Comparison of ENCODE assay signal across 1 cellular context in the genomic region with DNA sequence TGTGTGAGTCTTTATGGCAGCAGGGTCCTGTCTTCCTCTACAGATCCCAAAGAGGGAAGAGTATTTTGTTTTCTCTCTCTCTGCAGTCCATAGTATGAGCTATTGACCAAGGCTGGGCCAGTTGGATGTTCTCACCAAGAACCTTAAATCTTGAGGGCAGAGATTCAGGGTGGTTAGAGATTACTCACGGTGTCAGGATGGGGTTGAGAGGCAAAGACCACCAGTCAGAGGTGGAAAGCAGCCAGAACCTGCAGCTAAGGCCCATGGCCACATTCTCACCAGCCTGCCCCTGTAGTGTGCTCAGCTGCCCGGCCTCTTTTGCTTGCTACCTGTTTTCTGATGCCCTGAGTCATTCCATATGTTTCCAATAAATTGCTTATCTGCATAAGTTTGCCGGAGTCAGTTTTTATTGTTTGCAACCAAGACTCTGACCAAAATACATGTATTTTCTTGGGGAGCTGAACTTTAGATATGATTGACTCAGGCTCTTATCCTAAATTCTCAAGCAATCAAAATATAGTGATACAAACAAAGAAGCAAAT.
TF ChIP-seq lines count a peak whose summit lies in the region.

No MANE protein-coding gene starts in this region.

TF ChIP-seq in SK-N-SH treated with all-trans-retinoic acid at 6 μM for 48 hours, 23 proteins besides CTCF, POLR2A, EP300 and RAD21 (continued from another document):
- TF ChIP-seq, protein P1, sequence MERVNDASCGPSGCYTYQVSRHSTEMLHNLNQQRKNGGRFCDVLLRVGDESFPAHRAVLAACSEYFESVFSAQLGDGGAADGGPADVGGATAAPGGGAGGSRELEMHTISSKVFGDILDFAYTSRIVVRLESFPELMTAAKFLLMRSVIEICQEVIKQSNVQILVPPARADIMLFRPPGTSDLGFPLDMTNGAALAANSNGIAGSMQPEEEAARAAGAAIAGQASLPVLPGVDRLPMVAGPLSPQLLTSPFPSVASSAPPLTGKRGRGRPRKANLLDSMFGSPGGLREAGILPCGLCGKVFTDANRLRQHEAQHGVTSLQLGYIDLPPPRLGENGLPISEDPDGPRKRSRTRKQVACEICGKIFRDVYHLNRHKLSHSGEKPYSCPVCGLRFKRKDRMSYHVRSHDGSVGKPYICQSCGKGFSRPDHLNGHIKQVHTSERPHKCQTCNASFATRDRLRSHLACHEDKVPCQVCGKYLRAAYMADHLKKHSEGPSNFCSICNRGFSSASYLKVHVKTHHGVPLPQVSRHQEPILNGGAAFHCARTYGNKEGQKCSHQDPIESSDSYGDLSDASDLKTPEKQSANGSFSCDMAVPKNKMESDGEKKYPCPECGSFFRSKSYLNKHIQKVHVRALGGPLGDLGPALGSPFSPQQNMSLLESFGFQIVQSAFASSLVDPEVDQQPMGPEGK (CRISPR knock-in tag; IDR thresholded peaks at IDR 0.05; ENCODE audit: borderline replicate concordance), result no peak
